Comparison of ENCODE assay signal across 10 cellular contexts in genomic region chr9:123102380-123103113, GRCh38.
A peak's percentile ranks its signal among the peaks of the same experiment; 100 is the strongest.
DNase-seq lines count a peak whose midpoint lies in the region; ATAC-seq and TF ChIP-seq lines count a peak whose summit lies in the region.
"Had no signal": no experiment of that assay in that cellular context is flagged by ENCODE, and none has a peak within 500 bp of the region (broad histone marks: within the 10 kb centered on the region; RNA-seq: fewer than 3 reads in every experiment).

No MANE protein-coding gene starts in this region.

- H3K27ac ChIP-seq in RWPE1: 0 out of 2 replicates have a peak overlapping the region, but pooled peaks have one; percentile 25
- peak overlapping the region in 1 of 4 donors; percentile 18 for H3K27ac ChIP-seq in esophagus squamous epithelium
- H3K27ac ChIP-seq in prostate gland: no peak overlapping the region
- H3K27ac ChIP-seq: HL-60 had no signal

- DNase-seq in DMS53 (lab: John Stamatoyannopoulos, UW) (peak; percentile 19), DMS53 treated with DMSO at 0.1 percent for 48 hours (lab: John Stamatoyannopoulos, UW; ENCODE audit: unreplicated experiment) (no peak), RWPE1 (ENCODE audit: low spot score) (no peak), esophagus squamous epithelium (lab: John Stamatoyannopoulos, UW) (no peak), prostate gland (ENCODE audit: low spot score) (peak; percentile 36), Ammon's horn (ENCODE audit: low spot score) (no peak), GDM1 (lab: John Stamatoyannopoulos, UW) (no peak)
- DNase-seq: activated naive CD4-positive, alpha-beta T cell treated with Interleukin-2 at 50 U/mL for 16 hours had no signal

- no peak for TF ChIP-seq CTCF in RWPE1 (conservative IDR thresholded peaks at IDR 0.05; ENCODE audit: low read depth)
- TF ChIP-seq CTCF in esophagus squamous epithelium (IDR thresholded peaks at IDR 0.05): peak in 4 of 6 experiments; percentile 18 to 45 (median 29)
- TF ChIP-seq CTCF in prostate gland (IDR thresholded peaks at IDR 0.05): peak in 3 of 4 experiments; percentile 38 to 59 (median 51)

- TF ChIP-seq POLR2A in esophagus squamous epithelium (IDR thresholded peaks at IDR 0.05) (no peak), prostate gland (IDR thresholded peaks at IDR 0.05) (no peak)

- H3K36me3 ChIP-seq in esophagus squamous epithelium: peaks cover 12 to 100% (median 22%) of the 10 kb centered on the region in 3 donors
- H3K36me3 ChIP-seq in prostate gland: no peaks in the 10 kb centered on the region

- POLR2A ChIA-PET in RWPE1 (lab: Yijun Ruan, JAX; ENCODE audit: low non-redundant PET): no interaction called here

- H3K27me3 ChIP-seq in esophagus squamous epithelium (no peaks in the 10 kb centered on the region), prostate gland (replicated peaks; ENCODE audit: insufficient read depth) (no peaks in the 10 kb centered on the region)

- H3K9me3 ChIP-seq in esophagus squamous epithelium (no peaks in the 10 kb centered on the region), prostate gland (no peaks in the 10 kb centered on the region)

- CTCF ChIA-PET in RWPE1 (lab: Yijun Ruan, JAX): interaction anchor here (0.5 to 6.3 kb wide), 13 partner anchors 9 to 252 kb away, joined by 3 to 75 read pairs (median 4); no protein-coding TSS in a partner anchor

- intact Hi-C loops in esophagus squamous epithelium (cut with DNase I) (no loop called here), prostate gland (cut with DNase I) (loop anchor here (5.0 kb wide), 1 partner anchor 125 kb away; no protein-coding TSS in a partner anchor)

- WGBS in esophagus squamous epithelium, 2 donors: 39 to 58% methylated on average over 3 of the region's 3 CpGs
- WGBS in prostate gland: 43% methylated on average over 3 of the region's 3 CpGs

- H3K4me1 ChIP-seq in esophagus squamous epithelium: peaks cover 0 to 13% (median 0%) of the 10 kb centered on the region in 3 donors
- peaks cover 5% of the 10 kb centered on the region for H3K4me1 ChIP-seq in prostate gland (replicated peaks)

- ATAC-seq in GM21723 (IDR thresholded peaks at IDR 0.05; ENCODE audit: unreplicated experiment): no peak

- H3K4me3 ChIP-seq in esophagus squamous epithelium: no peak overlapping the region
- H3K4me3 ChIP-seq in prostate gland: no peak overlapping the region

Comparison
In these comparisons a context has a peak if more than half of its experiments do, and no peak if none do; other contexts are left out.
1. DNase-seq: peak in DMS53 (single experiment) and prostate gland (single experiment); none in DMS53 treated with DMSO at 0.1 percent for 48 hours (single experiment), RWPE1 (single experiment), esophagus squamous epithelium (single experiment), Ammon's horn (single experiment) and GDM1 (single experiment).